In the genomic region with DNA sequence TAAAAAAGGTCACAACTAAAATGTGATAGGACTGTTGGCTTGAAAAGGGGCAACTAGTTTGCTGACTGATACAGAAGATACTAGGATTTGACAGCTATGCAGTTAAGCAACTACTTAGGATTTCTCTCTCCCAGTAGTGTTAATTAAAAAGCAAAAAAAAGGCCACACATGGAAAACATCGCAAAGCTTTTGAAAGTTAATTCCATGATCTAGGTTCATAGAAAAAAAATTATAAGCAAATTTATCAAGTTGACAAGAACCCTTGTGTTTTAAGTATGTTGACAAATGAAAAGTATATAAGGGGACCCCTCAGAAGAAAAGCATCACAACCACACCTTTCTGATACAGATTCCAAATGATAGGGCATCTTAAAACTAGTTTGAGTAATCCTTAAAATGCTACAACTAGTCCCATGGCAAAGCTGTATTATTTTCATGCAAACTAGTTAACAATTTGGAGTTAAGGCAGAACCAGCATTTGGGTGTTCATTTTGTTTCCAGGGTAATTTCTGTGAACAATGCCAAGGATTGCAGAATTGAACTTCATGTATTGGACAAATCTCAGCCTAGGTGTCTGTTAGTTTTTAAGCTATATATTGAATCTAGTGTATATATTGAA, we compare ENCODE assay signal across 11 cellular contexts. TPM values are rescaled to one million over a fixed set of nuclear protein-coding genes. Genes with fewer than 3 reads are reported as not detected.
DNase-seq lines count a peak whose midpoint lies in the region; ATAC-seq and TF ChIP-seq lines count a peak whose summit lies in the region.
"Had no signal": no experiment of that assay in that cellular context is flagged by ENCODE, and none has a peak within 500 bp of the region (broad histone marks: within the 10 kb centered on the region; RNA-seq: fewer than 3 reads in every experiment).

No MANE protein-coding gene starts in this region.

- H3K4me1 Mint-ChIP-seq in activated CD4-positive, alpha-beta memory T cell treated with anti-CD3 and anti-CD28 coated beads, Interleukin-2, amount 10 ng/mL, durations not matched to agents 7 days and 5 days, result peaks cover 69% of the 10 kb centered on the region
- H3K4me1 Mint-ChIP-seq in naive B cell, result peaks cover 17 to 46% (median 30%) of the 10 kb centered on the region in 3 donors

- peaks cover 57 to 77% (median 70%) of the 10 kb centered on the region in 11 experiments; a peak in 20 of 22 replicates for H3K36me3 ChIP-seq in BLaER1 treated with 17β-estradiol and CSF1 and Interleukin-3, amounts not matched to agents 10 nM and 100 nM

- H3K4me3 Mint-ChIP-seq in activated CD4-positive, alpha-beta memory T cell treated with anti-CD3 and anti-CD28 coated beads, Interleukin-2, amount 10 ng/mL, durations not matched to agents 7 days and 5 days, result peak overlapping the region; percentile 1
- peak overlapping the region in 1 of 8 donors; percentile 42 for H3K4me3 Mint-ChIP-seq in naive B cell
- H3K4me3 Mint-ChIP-seq: dendritic cell treated with granulocyte-macrophage colony-stimulating factor and Interleukin-4, amounts not matched to agents 40 ng/mL and 50 ng/mL, for 4 days had no signal

- H3K27ac Mint-ChIP-seq in activated CD4-positive, alpha-beta memory T cell treated with anti-CD3 and anti-CD28 coated beads, Interleukin-2, amount 10 ng/mL, durations not matched to agents 7 days and 5 days, result peak overlapping the region; percentile 78
- H3K27ac Mint-ChIP-seq in naive B cell, result peak overlapping the region in 5 of 6 donors; percentile 38 to 81 (median 76)

- POLR2A ChIA-PET in activated CD4-positive, alpha-beta memory T cell treated with anti-CD3 and anti-CD28 coated beads, Interleukin-2, amount 10 ng/mL, durations not matched to agents 7 days and 5 days (lab: Charles Lee), result interaction anchor here (0.6 to 15.2 kb wide), 6 partner anchors 14 to 1661 kb away, joined by 3 to 515 read pairs (median 4); a partner anchor contains a TSS

- H3K9me3 ChIP-seq in BLaER1 treated with 17β-estradiol and CSF1 and Interleukin-3, amounts not matched to agents 10 nM and 100 nM (replicated peaks in 1 of 11), result no peaks in the 10 kb centered on the region

- H4K20me1 ChIP-seq in BLaER1 treated with 17β-estradiol and CSF1 and Interleukin-3, amounts not matched to agents 10 nM and 100 nM, result peaks cover 34 to 76% (median 66%) of the 10 kb centered on the region in 11 experiments; a peak in 21 of 22 replicates

- no peak for DNase-seq in activated CD4-positive, alpha-beta memory T cell treated with anti-CD3 and anti-CD28 coated beads, Interleukin-2, amount 10 ng/mL, durations not matched to agents 7 days and 5 days
- DNase-seq in naive B cell (no peak), OCI-M2 (lab: John Stamatoyannopoulos, UW; ENCODE audit: unreplicated experiment) (no peak)
- DNase-seq: hypothalamus, NCI-H748 treated with DMSO at 0.1 percent for 48 hours had no signal

- ATAC-seq in naive B cell (ENCODE audit: low read depth in 2 of 2) (no peak), GM21367 (IDR thresholded peaks at IDR 0.05; ENCODE audit: unreplicated experiment) (no peak), GM21381 (IDR thresholded peaks at IDR 0.05; ENCODE audit: unreplicated experiment) (no peak), HG02840 (IDR thresholded peaks at IDR 0.05; ENCODE audit: low FRiP score, unreplicated experiment) (no peak)

- peak overlapping the region; percentile 6 to 80 (median 61); a peak in 20 of 22 replicates for H3K4me2 ChIP-seq in BLaER1 treated with 17β-estradiol and CSF1 and Interleukin-3, amounts not matched to agents 10 nM and 100 nM

- CTCF ChIA-PET in activated CD4-positive, alpha-beta memory T cell treated with anti-CD3 and anti-CD28 coated beads, Interleukin-2, amount 10 ng/mL, durations not matched to agents 7 days and 5 days (lab: Charles Lee), result interaction anchor here (0.6 to 1.6 kb wide), 4 partner anchors 9 to 174 kb away, joined by 3 to 6 read pairs (median 4); a partner anchor contains a TSS

- peaks cover 78% of the 10 kb centered on the region for H3K36me3 Mint-ChIP-seq in activated CD4-positive, alpha-beta memory T cell treated with anti-CD3 and anti-CD28 coated beads, Interleukin-2, amount 10 ng/mL, durations not matched to agents 7 days and 5 days (ENCODE audit: low read depth)
- H3K36me3 Mint-ChIP-seq in naive B cell, result peaks cover 10 to 19% of the 10 kb centered on the region in 2 donors

- H3K4me1 ChIP-seq in BLaER1 treated with 17β-estradiol and CSF1 and Interleukin-3, amounts not matched to agents 10 nM and 100 nM, result peaks cover 16 to 59% (median 27%) of the 10 kb centered on the region in 10 experiments; a peak in 19 of 20 replicates

- H3K27me3 ChIP-seq in BLaER1 treated with 17β-estradiol and CSF1 and Interleukin-3, amounts not matched to agents 10 nM and 100 nM, result no peaks in the 10 kb centered on the region

- no peaks in the 10 kb centered on the region for H3K9me3 Mint-ChIP-seq in activated CD4-positive, alpha-beta memory T cell treated with anti-CD3 and anti-CD28 coated beads, Interleukin-2, amount 10 ng/mL, durations not matched to agents 7 days and 5 days
- H3K9me3 Mint-ChIP-seq in naive B cell, result no peaks in the 10 kb centered on the region
- H3K9me3 Mint-ChIP-seq: dendritic cell treated with granulocyte-macrophage colony-stimulating factor and Interleukin-4, amounts not matched to agents 40 ng/mL and 50 ng/mL, for 4 days had no signal

- H3K4me3 ChIP-seq in BLaER1 treated with 17β-estradiol and CSF1 and Interleukin-3, amounts not matched to agents 10 nM and 100 nM, result peak overlapping the region in 7 of 10 experiments; percentile 13 to 78 (median 46); a peak in 8 of 20 replicates

- H3K9ac ChIP-seq in BLaER1 treated with 17β-estradiol and CSF1 and Interleukin-3, amounts not matched to agents 10 nM and 100 nM, result peak overlapping the region in 9 of 11 experiments; percentile 32 to 64 (median 45); a peak in 15 of 22 replicates

- H3K27me3 Mint-ChIP-seq in activated CD4-positive, alpha-beta memory T cell treated with anti-CD3 and anti-CD28 coated beads, Interleukin-2, amount 10 ng/mL, durations not matched to agents 7 days and 5 days, result no peaks in the 10 kb centered on the region
- H3K27me3 Mint-ChIP-seq in naive B cell, result no peaks in the 10 kb centered on the region
- H3K27me3 Mint-ChIP-seq: dendritic cell treated with granulocyte-macrophage colony-stimulating factor and Interleukin-4, amounts not matched to agents 40 ng/mL and 50 ng/mL, for 4 days had no signal

- H3K27ac ChIP-seq in BLaER1 treated with 17β-estradiol and CSF1 and Interleukin-3, amounts not matched to agents 10 nM and 100 nM, result peak overlapping the region; percentile 27 to 99 (median 51); a peak in 20 of 22 replicates

- peak; percentile 22 for TF ChIP-seq POLR2A in GM18526 (IDR thresholded peaks at IDR 0.05; ENCODE audit: extremely low read depth, insufficient read length)

RNA-seq across cellular contexts. Expression of a gene that starts 4.1 kb away (rescaled TPM):
- total RNA-seq in activated CD4-positive, alpha-beta memory T cell treated with anti-CD3 and anti-CD28 coated beads, Interleukin-2, amount 10 ng/mL, durations not matched to agents 7 days and 5 days, result 100 to 1,000 TPM; 153 to 158 TPM
- polyA plus RNA-seq in naive B cell (ENCODE audit: low read depth in 6 of 6), result 100 to 1,000 TPM; 152 to 189 (median 174) TPM

RNA-seq across cellular contexts. Expression of a gene that starts 16.4 kb away (rescaled TPM):
- total RNA-seq in activated CD4-positive, alpha-beta memory T cell treated with anti-CD3 and anti-CD28 coated beads, Interleukin-2, amount 10 ng/mL, durations not matched to agents 7 days and 5 days, result 100 to 1,000 TPM; 191 to 192 TPM
- polyA plus RNA-seq in naive B cell (ENCODE audit: low read depth in 6 of 6), result 100 to 1,000 TPM; 105 to 167 (median 146) TPM

RNA-seq across cellular contexts. Expression of a gene that starts 50.6 kb away (rescaled TPM):
- under 1 TPM in 1 of 2 experiments, not detected in 1; 0.08 TPM for total RNA-seq in activated CD4-positive, alpha-beta memory T cell treated with anti-CD3 and anti-CD28 coated beads, Interleukin-2, amount 10 ng/mL, durations not matched to agents 7 days and 5 days
- polyA plus RNA-seq in naive B cell (ENCODE audit: low read depth in 6 of 6), result 10 to 100 TPM; 28.7 to 66.0 (median 47.1) TPM
